In the genomic region with DNA sequence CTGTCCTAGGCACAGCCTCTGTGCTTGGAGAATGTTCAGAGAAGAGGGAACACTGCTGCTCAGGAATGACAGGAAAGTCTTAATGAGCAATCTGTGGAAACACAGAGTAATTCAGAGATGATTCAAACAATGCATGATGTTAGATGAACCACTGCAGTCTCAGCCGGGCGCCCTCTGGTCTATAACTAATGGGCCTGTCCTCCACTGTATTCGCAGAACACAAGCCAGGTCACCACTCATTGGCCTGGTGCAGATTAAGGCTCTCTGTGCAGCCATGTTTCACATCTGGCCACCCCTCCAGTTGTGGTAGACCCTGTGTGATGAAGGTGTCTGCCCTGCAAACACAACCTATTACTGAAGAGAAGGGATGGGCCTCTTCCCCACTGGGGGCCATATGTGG, we compare ENCODE assay signal across 24 cellular contexts.
DNase-seq lines count a peak whose midpoint lies in the region; ATAC-seq, FAIRE-seq and TF ChIP-seq lines count a peak whose summit lies in the region.
"Had no signal": no experiment of that assay in that cellular context is flagged by ENCODE, and none has a peak within 500 bp of the region (broad histone marks: within the 10 kb centered on the region; RNA-seq: fewer than 3 reads in every experiment).

No MANE protein-coding gene starts in this region.

- no peak overlapping the region for H3K4me2 ChIP-seq in IMR-90 (ENCODE audit: low read depth, low read length)
- H3K4me2 ChIP-seq: KMS-11 had no signal

- no peak overlapping the region for H2AK5ac ChIP-seq in IMR-90 (ENCODE audit: low read depth, low read length)

- H2BK20ac ChIP-seq in IMR-90 (ENCODE audit: low read depth, low read length): no peak overlapping the region

- no peaks in the 10 kb centered on the region for H3K4me1 Mint-ChIP-seq in naive thymus-derived CD4-positive, alpha-beta T cell
- H3K4me1 Mint-ChIP-seq: activated CD4-positive, alpha-beta memory T cell treated with anti-CD3 and anti-CD28 coated beads, Interleukin-2, amount 10 ng/mL, durations not matched to agents 7 days and 5 days had no signal

- no peak overlapping the region for H3K4ac ChIP-seq in IMR-90 (ENCODE audit: low read depth, low read length)

- no peak overlapping the region for H4K8ac ChIP-seq in IMR-90 (ENCODE audit: low read depth in 2 of 2, low read length in 2 of 2)

- no peaks in the 10 kb centered on the region for H3K36me3 Mint-ChIP-seq in naive thymus-derived CD4-positive, alpha-beta T cell

- TF ChIP-seq CTCF in IMR-90 (conservative IDR thresholded peaks at IDR 0.05; ENCODE audit: low read depth, low read length): no peak
- TF ChIP-seq CTCF in esophagus muscularis mucosa (IDR thresholded peaks at IDR 0.05): no peak
- no peak for TF ChIP-seq CTCF in gastrocnemius medialis (IDR thresholded peaks at IDR 0.05 in 4 of 5, conservative IDR thresholded peaks at IDR 0.05 in 1 of 5)

- H3K27me3 Mint-ChIP-seq in naive thymus-derived CD4-positive, alpha-beta T cell: peaks cover 0 to 9% (median 7%) of the 10 kb centered on the region in 5 donors
- H3K27me3 Mint-ChIP-seq: brain; stimulated activated naive CD8-positive, alpha-beta T cell treated with anti-CD3 and anti-CD28 coated beads, Interleukin-15, Interleukin-2, amounts not matched to agents 100 ng/mL and 50 ng/mL, for 24 hours had no signal

- H3K9ac ChIP-seq in IMR-90 (ENCODE audit: low read depth, low read length): no peak overlapping the region
- H3K9ac ChIP-seq: KMS-11, parathyroid adenoma had no signal

- H3K36me3 ChIP-seq in IMR-90 (ENCODE audit: control insufficient read depth, insufficient read depth, low read length) (no peaks in the 10 kb centered on the region; the same call in 1 of the 2 replicates), esophagus muscularis mucosa (peaks cover 0 to 8% (median 0%) of the 10 kb centered on the region in 4 donors), gastrocnemius medialis (no peaks in the 10 kb centered on the region)
- H3K36me3 ChIP-seq in naive thymus-derived CD4-positive, alpha-beta T cell (ENCODE audit: control insufficient read depth in 2 of 3, insufficient read depth in 3 of 3, low read length in 3 of 3): no peaks in the 10 kb centered on the region

- intact Hi-C loops in IMR-90 (cut with micrococcal nuclease): no loop called here
- intact Hi-C loops in esophagus muscularis mucosa (cut with DNase I): no loop called here
- intact Hi-C loops in gastrocnemius medialis (cut with DNase I; ENCODE audit: low total_unique reads): no loop called here
- intact Hi-C loops in naive thymus-derived CD4-positive, alpha-beta T cell (cut with micrococcal nuclease): no loop called here

- 67% methylated on average over 2 of the region's 3 CpGs; no CpG with 5 or more reads in 1 of the 2 experiments for WGBS in IMR-90 (ENCODE audit: extremely low coverage in 2 of 2, insufficient read length in 1 of 2), 2 experiments
- 79% methylated on average over 3 of the region's 3 CpGs for WGBS in esophagus muscularis mucosa

- no peaks in the 10 kb centered on the region for H4K20me1 ChIP-seq in IMR-90 (ENCODE audit: insufficient read depth, low read length)

- H3K4me3 Mint-ChIP-seq in naive thymus-derived CD4-positive, alpha-beta T cell: no peak overlapping the region
- H3K4me3 Mint-ChIP-seq: activated CD4-positive, alpha-beta memory T cell treated with anti-CD3 and anti-CD28 coated beads, Interleukin-2, amount 10 ng/mL, durations not matched to agents 7 days and 5 days; activated naive CD4-positive, alpha-beta T cell treated with anti-CD3 and anti-CD28 coated beads for 36 hours; activated T-helper 1 cell treated with anti-CD3 and anti-CD28 coated beads, Interleukin-12 subunit alpha, Interleukin-12 subunit beta, Interleukin-2, Interleukin-4 antibody, amounts not matched to agents 30 ng/mL and 10 ng/mL and 1 ng/mL, durations not matched to agents 14 hours and 24 hours and 36 hours; brain; H9; stimulated activated naive CD8-positive, alpha-beta T cell treated with anti-CD3 and anti-CD28 coated beads, Interleukin-15, Interleukin-2, amounts not matched to agents 100 ng/mL and 50 ng/mL, for 24 hours; type B pancreatic cell had no signal

- H3K18ac ChIP-seq in IMR-90 (ENCODE audit: low read depth, low read length): no peak overlapping the region

- no peak for TF ChIP-seq EP300 in esophagus muscularis mucosa (IDR thresholded peaks at IDR 0.05)

- no peak overlapping the region for H2BK120ac ChIP-seq in IMR-90 (ENCODE audit: low read depth, low read length)

- H3K56ac ChIP-seq in IMR-90 (ENCODE audit: extremely low read depth, insufficient read depth, low read length): no peak overlapping the region

- H3K9me3 ChIP-seq in IMR-90 (ENCODE audit: control insufficient read depth, insufficient read depth, low read length): no peaks in the 10 kb centered on the region
- no peaks in the 10 kb centered on the region for H3K9me3 ChIP-seq in esophagus muscularis mucosa
- H3K9me3 ChIP-seq in gastrocnemius medialis: no peaks in the 10 kb centered on the region
- H3K9me3 ChIP-seq in naive thymus-derived CD4-positive, alpha-beta T cell (ENCODE audit: control insufficient read depth in 2 of 3, low read length in 3 of 3): no peaks in the 10 kb centered on the region

- no peak overlapping the region for H2BK5ac ChIP-seq in IMR-90 (ENCODE audit: low read depth, low read length, poor library complexity, severe bottlenecking)

- H3K4me3 ChIP-seq in IMR-90 (ENCODE audit: insufficient read depth, low read depth, low read length): no peak overlapping the region
- H3K4me3 ChIP-seq in esophagus muscularis mucosa: no peak overlapping the region
- no peak overlapping the region for H3K4me3 ChIP-seq in gastrocnemius medialis
- H3K4me3 ChIP-seq in naive thymus-derived CD4-positive, alpha-beta T cell (ENCODE audit: low read length): no peak overlapping the region

- in situ Hi-C loops in IMR-90 (cut with MboI; ENCODE audit: low sequenced_read_pairs): no loop called here
- in situ Hi-C loops in gastrocnemius medialis (cut with MboI; ENCODE audit: low sequenced_read_pairs in 4 of 4): no loop called here

- no peak overlapping the region for H3K23ac ChIP-seq in IMR-90 (ENCODE audit: low read depth, low read length)

- FAIRE-seq in urothelium cell line (lab: Jason Lieb, UNC): peak; percentile 23

- H3K27ac Mint-ChIP-seq in naive thymus-derived CD4-positive, alpha-beta T cell: no peak overlapping the region
- H3K27ac Mint-ChIP-seq: activated CD4-positive, alpha-beta memory T cell treated with anti-CD3 and anti-CD28 coated beads, Interleukin-2, amount 10 ng/mL, durations not matched to agents 7 days and 5 days; activated naive CD4-positive, alpha-beta T cell treated with anti-CD3 and anti-CD28 coated beads for 36 hours; activated T-helper 1 cell treated with anti-CD3 and anti-CD28 coated beads, Interleukin-12 subunit alpha, Interleukin-12 subunit beta, Interleukin-2, Interleukin-4 antibody, amounts not matched to agents 30 ng/mL and 10 ng/mL and 1 ng/mL, durations not matched to agents 14 hours and 24 hours and 36 hours; brain; H9; stimulated activated naive CD8-positive, alpha-beta T cell treated with anti-CD3 and anti-CD28 coated beads, Interleukin-15, Interleukin-2, amounts not matched to agents 100 ng/mL and 50 ng/mL, for 24 hours; type B pancreatic cell had no signal

- H3K27ac ChIP-seq in IMR-90 (ENCODE audit: insufficient read depth, low read length): no peak overlapping the region
- H3K27ac ChIP-seq in esophagus muscularis mucosa (replicated peaks in 1 of 4): peak overlapping the region; percentile 78 to 87 (median 84)
- H3K27ac ChIP-seq in gastrocnemius medialis: peak overlapping the region in 3 of 4 donors; percentile 77 to 83 (median 81)
- H3K27ac ChIP-seq in naive thymus-derived CD4-positive, alpha-beta T cell (ENCODE audit: low read depth, low read length): no peak overlapping the region
- H3K27ac ChIP-seq: KMS-11, parathyroid adenoma had no signal

- no peak overlapping the region for H2AK9ac ChIP-seq in IMR-90 (replicated peaks; ENCODE audit: low read depth, low read length, poor library complexity)

- no peaks in the 10 kb centered on the region for H3K9me3 Mint-ChIP-seq in naive thymus-derived CD4-positive, alpha-beta T cell
- H3K9me3 Mint-ChIP-seq: activated CD4-positive, alpha-beta memory T cell treated with anti-CD3 and anti-CD28 coated beads, Interleukin-2, amount 10 ng/mL, durations not matched to agents 7 days and 5 days; activated naive CD4-positive, alpha-beta T cell treated with anti-CD3 and anti-CD28 coated beads for 36 hours; activated T-helper 1 cell treated with anti-CD3 and anti-CD28 coated beads, Interleukin-12 subunit alpha, Interleukin-12 subunit beta, Interleukin-2, Interleukin-4 antibody, amounts not matched to agents 30 ng/mL and 10 ng/mL and 1 ng/mL, durations not matched to agents 14 hours and 24 hours and 36 hours; brain; H9; stimulated activated naive CD8-positive, alpha-beta T cell treated with anti-CD3 and anti-CD28 coated beads, Interleukin-15, Interleukin-2, amounts not matched to agents 100 ng/mL and 50 ng/mL, for 24 hours; type B pancreatic cell had no signal

- H3K79me1 ChIP-seq in IMR-90 (ENCODE audit: low read depth in 1 of 2, low read length in 2 of 2): no peaks in the 10 kb centered on the region

- ATAC-seq in IMR-90 (ENCODE audit: low read depth): no peak; the same call in 1 of the 2 replicates
- no peak for ATAC-seq in gastrocnemius medialis
- ATAC-seq in naive thymus-derived CD4-positive, alpha-beta T cell: no peak
- ATAC-seq: Panc1, right cardiac atrium had no signal

- dilution Hi-C loops in IMR-90 (cut with HindIII; ENCODE audit: low sequenced_read_pairs, unreplicated experiment): no loop called here

- H2AFZ ChIP-seq in IMR-90 (replicated peaks; ENCODE audit: low read length, poor library complexity): no peak overlapping the region
- H2AFZ ChIP-seq: parathyroid adenoma had no signal

- H2BK15ac ChIP-seq in IMR-90 (ENCODE audit: low read depth, low read length): no peak overlapping the region

- H4K5ac ChIP-seq in IMR-90 (ENCODE audit: low read depth, low read length): no peak overlapping the region

- DNase-seq in IMR-90: peak; percentile 17
- no peak for DNase-seq in esophagus muscularis mucosa (ENCODE audit: extremely low spot score)
- DNase-seq in gastrocnemius medialis: no peak
- no peak for DNase-seq in urothelium cell line (ENCODE audit: low spot score)
- DNase-seq in activated naive CD4-positive, alpha-beta T cell treated with Interleukin-2 at 50 U/mL for 16 hours: no peak
- DNase-seq in NCI-H446 (lab: John Stamatoyannopoulos, UW): no peak
- DNase-seq in naive thymus-derived CD4-positive, alpha-beta T cell: no peak
- DNase-seq: activated CD4-positive, alpha-beta memory T cell treated with anti-CD3 and anti-CD28 coated beads, Interleukin-2, amount 10 ng/mL, durations not matched to agents 7 days and 5 days; activated CD8-positive, alpha-beta memory T cell treated with anti-CD3 and anti-CD28 coated beads, Interleukin-2, amount 50 U/mL, for 4 hours; activated naive CD4-positive, alpha-beta T cell treated with anti-CD3 and anti-CD28 coated beads for 36 hours; H9; hippocampal formation; NCI-H1436 treated with DMSO at 0.1 percent for 48 hours; NCI-H748 treated with DMSO at 0.1 percent for 48 hours; right cardiac atrium; SIG-M5; stimulated activated CD8-positive, alpha-beta memory T cell treated with anti-CD3 and anti-CD28 coated beads, Interleukin-4, amount 100 ng/mL, for 48 hours had no signal

- no peaks in the 10 kb centered on the region; the same call in 1 of the 2 replicates for H3K9me1 ChIP-seq in IMR-90 (ENCODE audit: insufficient read depth, low read length)

- H3K27me3 ChIP-seq in IMR-90 (ENCODE audit: control insufficient read depth, insufficient read depth, low read length) (no peaks in the 10 kb centered on the region), esophagus muscularis mucosa (no peaks in the 10 kb centered on the region), gastrocnemius medialis (no peaks in the 10 kb centered on the region)
- no peaks in the 10 kb centered on the region for H3K27me3 ChIP-seq in naive thymus-derived CD4-positive, alpha-beta T cell (ENCODE audit: control insufficient read depth in 2 of 2, insufficient read depth in 2 of 2, low read length in 2 of 2)

- CTCF ChIA-PET in IMR-90 (lab: Yijun Ruan, JAX): no interaction called here
- CTCF ChIA-PET in naive thymus-derived CD4-positive, alpha-beta T cell (lab: Charles Lee): no interaction called here

- TF ChIP-seq POLR2A in IMR-90 (IDR thresholded peaks at IDR 0.05; ENCODE audit: low read depth, low read length): no peak
- no peak for TF ChIP-seq POLR2A in esophagus muscularis mucosa (IDR thresholded peaks at IDR 0.05; ENCODE audit: low read depth)
- no peak for TF ChIP-seq POLR2A in gastrocnemius medialis (IDR thresholded peaks at IDR 0.05)

- H4K91ac ChIP-seq in IMR-90 (ENCODE audit: insufficient read depth, low read depth, low read length): no peak overlapping the region

- TF ChIP-seq RAD21 in IMR-90 (IDR thresholded peaks at IDR 0.05; ENCODE audit: low read length): no peak

- POLR2A ChIA-PET in IMR-90 (lab: Charles Lee; ENCODE audit: unreplicated experiment): no interaction called here
- POLR2A ChIA-PET in naive thymus-derived CD4-positive, alpha-beta T cell (lab: Charles Lee): no interaction called here

- H3K4me1 ChIP-seq in IMR-90 (ENCODE audit: control insufficient read depth, insufficient read depth, low read length) (peaks cover 2% of the 10 kb centered on the region), esophagus muscularis mucosa (peaks cover 64 to 94% (median 86%) of the 10 kb centered on the region in 4 donors), gastrocnemius medialis (peaks cover 31 to 39% of the 10 kb centered on the region in 2 donors)
- H3K4me1 ChIP-seq in naive thymus-derived CD4-positive, alpha-beta T cell (ENCODE audit: control insufficient read depth in 2 of 2, insufficient read depth in 2 of 2, low read length in 2 of 2): no peaks in the 10 kb centered on the region

- H3K14ac ChIP-seq in IMR-90 (replicated peaks; ENCODE audit: low read depth, low read length): 0 out of 2 replicates have a peak overlapping the region, but pooled peaks have one; percentile 0

- BruUV-seq in IMR-90 (replicated peaks; lab: Mats Ljungman, UMichigan): no TSS peak

Comparison
In these comparisons a context has a peak if more than half of its experiments do, and no peak if none do; other contexts are left out.
1. H3K27ac ChIP-seq: peak in esophagus muscularis mucosa (4 of 4) and gastrocnemius medialis (3 of 4); none in IMR-90 (single experiment) and naive thymus-derived CD4-positive, alpha-beta T cell (single experiment).